1 cellular context compared by ENCODE assay signal in genomic region chr9:130526854-130527650, GRCh38.
TF ChIP-seq lines count a peak whose summit lies in the region.

No MANE protein-coding gene starts in this region.

TF ChIP-seq in HepG2, 621 proteins besides CTCF, POLR2A, EP300 and RAD21 (continued from another document and continues in another):
- TF ChIP-seq ZNF280D (CRISPR knock-in tag; IDR thresholded peaks at IDR 0.05) (peak; percentile 50; the same call in 1 of the 2 replicates), ZNF350 (CRISPR knock-in tag; IDR thresholded peaks at IDR 0.05; ENCODE audit: borderline replicate concordance, low read depth) (peak; percentile 82; the same call in 1 of the 2 replicates), HNRNPL (IDR thresholded peaks at IDR 0.05; ENCODE audit: low read depth, low read length) (peak; percentile 53; the same call in 1 of the 2 replicates), NAIF1 (CRISPR knock-in tag; IDR thresholded peaks at IDR 0.05; ENCODE audit: borderline replicate concordance) (no peak), MEIS1 (CRISPR knock-in tag; IDR thresholded peaks at IDR 0.05; ENCODE audit: borderline replicate concordance) (peak; percentile 91), ZSCAN22 (CRISPR knock-in tag; IDR thresholded peaks at IDR 0.05) (no peak), ZNF75D (CRISPR knock-in tag; IDR thresholded peaks at IDR 0.05; ENCODE audit: borderline replicate concordance) (no peak), CREM (IDR thresholded peaks at IDR 0.05) (peak; percentile 64; the same call in 1 of the 2 replicates), CREM (CRISPR knock-in tag; IDR thresholded peaks at IDR 0.05) (no peak), REL (CRISPR knock-in tag; conservative IDR thresholded peaks at IDR 0.05) (no peak), ZNF543 (CRISPR knock-in tag; IDR thresholded peaks at IDR 0.05) (peak; percentile 71; the same call in 1 of the 2 replicates), ZFY (CRISPR knock-in tag; IDR thresholded peaks at IDR 0.05) (peak; percentile 57), EEA1 (CRISPR knock-in tag; IDR thresholded peaks at IDR 0.05; ENCODE audit: borderline replicate concordance) (no peak), IKZF5 (CRISPR knock-in tag; IDR thresholded peaks at IDR 0.05) (peak; percentile 45; the same call in 1 of the 2 replicates), ZNF232 (CRISPR knock-in tag; IDR thresholded peaks at IDR 0.05; ENCODE audit: borderline replicate concordance) (no peak), HNF1B (CRISPR knock-in tag; IDR thresholded peaks at IDR 0.05) (peak; percentile 14; the same call in 1 of the 2 replicates), SALL1 (CRISPR knock-in tag; IDR thresholded peaks at IDR 0.05) (peak; percentile 97), LCORL (IDR thresholded peaks at IDR 0.05) (no peak), LCORL (CRISPR knock-in tag; IDR thresholded peaks at IDR 0.05) (peak; percentile 88; the same call in 1 of the 2 replicates), ISL2 (CRISPR knock-in tag; IDR thresholded peaks at IDR 0.05) (peak; percentile 43; the same call in 1 of the 2 replicates), ZBTB38 (CRISPR knock-in tag; IDR thresholded peaks at IDR 0.05) (peak; percentile 41; the same call in 1 of the 2 replicates), KDM2A (CRISPR knock-in tag; IDR thresholded peaks at IDR 0.05; ENCODE audit: borderline replicate concordance, low read depth) (peak; percentile 64; the same call in 1 of the 2 replicates), GATAD2A (CRISPR knock-in tag; IDR thresholded peaks at IDR 0.05) (peak; percentile 97), FOXA3 (CRISPR knock-in tag; IDR thresholded peaks at IDR 0.05) (peak; percentile 53; the same call in 1 of the 2 replicates), NFATC3 (CRISPR knock-in tag; IDR thresholded peaks at IDR 0.05) (no peak), HINFP (CRISPR knock-in tag; IDR thresholded peaks at IDR 0.05; ENCODE audit: low read depth) (peak; percentile 74), ZNF331 (CRISPR knock-in tag; IDR thresholded peaks at IDR 0.05) (peak; percentile 53; the same call in 1 of the 2 replicates), RARG (CRISPR knock-in tag; IDR thresholded peaks at IDR 0.05; ENCODE audit: low read depth) (no peak), ARNTL (CRISPR knock-in tag; IDR thresholded peaks at IDR 0.05) (peak; percentile 71), CBX5 (CRISPR knock-in tag; IDR thresholded peaks at IDR 0.05; ENCODE audit: borderline replicate concordance) (peak; percentile 75; the same call in 1 of the 2 replicates), KLF12 (CRISPR knock-in tag; IDR thresholded peaks at IDR 0.05; ENCODE audit: borderline replicate concordance) (peak; percentile 73; the same call in 1 of the 2 replicates), PATZ1 (CRISPR knock-in tag; IDR thresholded peaks at IDR 0.05) (peak; percentile 94), ZNF713 (CRISPR knock-in tag; IDR thresholded peaks at IDR 0.05) (no peak), ZNF766 (CRISPR knock-in tag; IDR thresholded peaks at IDR 0.05; ENCODE audit: borderline replicate concordance) (0 out of 2 replicates have a peak, but pooled peaks have one; percentile 24), RNF219 (CRISPR knock-in tag; IDR thresholded peaks at IDR 0.05) (no peak), LRRFIP1 (CRISPR knock-in tag; conservative IDR thresholded peaks at IDR 0.05) (no peak), BRD4 (CRISPR knock-in tag; IDR thresholded peaks at IDR 0.05) (peak; percentile 86), ATF7-NPFF (CRISPR knock-in tag; IDR thresholded peaks at IDR 0.05; ENCODE audit: low read depth) (0 out of 2 replicates have a peak, but pooled peaks have one; percentile 42), NR0B2 (CRISPR knock-in tag; IDR thresholded peaks at IDR 0.05) (peak; percentile 67; the same call in 1 of the 2 replicates), CC2D1A (CRISPR knock-in tag; IDR thresholded peaks at IDR 0.05) (no peak), ZNF546 (CRISPR knock-in tag; conservative IDR thresholded peaks at IDR 0.05) (peak; percentile 70; the same call in 1 of the 2 replicates), ETV5 (CRISPR knock-in tag; IDR thresholded peaks at IDR 0.05; ENCODE audit: borderline replicate concordance) (peak; percentile 29; the same call in 1 of the 2 replicates)
